33 cellular contexts compared by ENCODE assay signal in the genomic region with DNA sequence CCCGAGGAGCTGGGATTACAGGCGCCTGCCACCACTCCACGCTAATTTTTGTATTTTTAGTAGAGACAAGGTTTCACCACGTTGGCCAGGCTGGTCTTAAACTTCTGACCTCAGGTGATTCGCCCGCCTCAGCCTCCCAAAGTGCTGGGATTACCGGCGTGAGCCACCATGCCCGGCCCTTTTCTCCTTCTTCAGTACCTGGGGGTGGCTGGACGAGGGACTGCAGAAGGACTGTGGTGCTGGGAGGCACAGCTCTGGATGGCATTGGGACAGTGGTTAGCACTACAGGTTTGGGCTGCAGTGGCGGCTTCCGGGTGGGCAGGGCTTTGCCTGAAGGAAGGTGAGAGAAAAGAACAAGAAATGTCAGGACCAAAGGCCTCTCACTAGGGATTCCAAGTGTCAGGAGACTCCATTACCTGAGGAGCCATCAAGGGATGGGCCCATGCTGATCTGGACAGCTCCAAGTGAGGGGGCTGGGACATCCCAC. TPM values are rescaled to one million over a fixed set of nuclear protein-coding genes. Genes with fewer than 3 reads are reported as not detected.
"Had no signal": no experiment of that assay in that cellular context is flagged by ENCODE, and none has a peak within 500 bp of the region (broad histone marks: within the 10 kb centered on the region; RNA-seq: fewer than 3 reads in every experiment).

No MANE protein-coding gene starts in this region.

- H3K27me3 Mint-ChIP-seq: activated CD4-positive, alpha-beta T cell treated with anti-CD3 and anti-CD28 coated beads, Interleukin-2, amount 10 ng/mL, durations not matched to agents 7 days and 5 days; activated CD8-positive, alpha-beta memory T cell treated with anti-CD3 and anti-CD28 coated beads, Interleukin-2, amount 10 ng/mL, durations not matched to agents 7 days and 5 days; activated naive CD4-positive, alpha-beta T cell treated with anti-CD3 and anti-CD28 coated beads, Interleukin-2, amount 10 ng/mL, durations not matched to agents 7 days and 5 days; activated naive CD8-positive, alpha-beta T cell treated with anti-CD3 and anti-CD28 coated beads, Interleukin-2, amount 10 ng/mL, durations not matched to agents 7 days and 5 days; central memory CD8-positive, alpha-beta T cell; effector memory CD8-positive, alpha-beta T cell; T-cell had no signal

- H3K9me3 Mint-ChIP-seq: activated CD4-positive, alpha-beta T cell treated with anti-CD3 and anti-CD28 coated beads, Interleukin-2, amount 10 ng/mL, durations not matched to agents 7 days and 5 days; activated naive CD4-positive, alpha-beta T cell treated with anti-CD3 and anti-CD28 coated beads, Interleukin-2, amount 10 ng/mL, durations not matched to agents 7 days and 5 days; activated naive CD4-positive, alpha-beta T cell treated with anti-CD3 and anti-CD28 coated beads, Interleukin-2, amount 50 U/mL, for 72 hours; activated naive CD8-positive, alpha-beta T cell treated with anti-CD3 and anti-CD28 coated beads, Interleukin-2, amount 10 ng/mL, durations not matched to agents 7 days and 5 days; activated T-helper 1 cell treated with anti-CD3 and anti-CD28 coated beads, Interleukin-12 subunit alpha, Interleukin-12 subunit beta, Interleukin-2, Interleukin-4 antibody, amounts not matched to agents 30 ng/mL and 10 ng/mL and 1 ng/mL, durations not matched to agents 14 hours and 24 hours and 36 hours; central memory CD8-positive, alpha-beta T cell; effector memory CD8-positive, alpha-beta T cell; T-cell had no signal

- H3K4me3 ChIP-seq: ascending aorta, coronary artery, esophagus muscularis mucosa, gastrocnemius medialis, heart left ventricle had no signal

- H3K27me3 ChIP-seq: ascending aorta, brain microvascular endothelial cell, esophagus muscularis mucosa, foreskin keratinocyte, gastrocnemius medialis, heart left ventricle had no signal

- DNase-seq: activated CD4-positive, alpha-beta T cell treated with anti-CD3 and anti-CD28 coated beads for 4 hours; activated CD4-positive, alpha-beta T cell treated with anti-CD3 and anti-CD28 coated beads, Interleukin-2, amount 10 ng/mL, durations not matched to agents 7 days and 5 days; activated CD4-positive, alpha-beta T cell treated with anti-CD3 and anti-CD28 coated beads, Interleukin-2, amount 50 U/mL, for 48 hours; activated CD4-positive, CD25-positive, alpha-beta regulatory T cell; activated CD4-positive, CD25-positive, alpha-beta regulatory T cell treated with anti-CD3 and anti-CD28 coated beads, Interleukin-2, amount 50 U/mL, for 72 hours; activated CD8-positive, alpha-beta memory T cell treated with anti-CD3 and anti-CD28 coated beads, Interleukin-2, amount 10 ng/mL, durations not matched to agents 7 days and 5 days; activated CD8-positive, alpha-beta memory T cell treated with anti-CD3 and anti-CD28 coated beads, Interleukin-2, amount 50 U/mL, for 4 hours; activated CD8-positive, alpha-beta T cell treated with anti-CD3 and anti-CD28 coated beads, Interleukin-2, amount 10 ng/mL, durations not matched to agents 7 days and 5 days; activated gamma-delta T cell; activated naive CD4-positive, alpha-beta T cell; activated naive CD4-positive, alpha-beta T cell treated with anti-CD3 and anti-CD28 coated beads, Interleukin-2, amount 10 ng/mL, durations not matched to agents 7 days and 5 days; activated naive CD8-positive, alpha-beta T cell treated with anti-CD3 and anti-CD28 coated beads, Interleukin-2, amount 10 ng/mL, durations not matched to agents 7 days and 5 days; activated T-cell treated with anti-CD3 and anti-CD28 coated beads, Interleukin-2, amount 50 U/mL, for 1 hour; activated T-cell treated with anti-CD3 and anti-CD28 coated beads, Interleukin-2, amount 50 U/mL, for 48 hours; brain microvascular endothelial cell; dermis blood vessel endothelial cell; effector CD4-positive, alpha-beta T cell; effector memory CD8-positive, alpha-beta T cell; erythroblast; foreskin keratinocyte; gastrocnemius medialis; glutamatergic neuron; SW 1271; T-cell; T-helper 2 cell had no signal

- H3K27ac ChIP-seq: ascending aorta, brain microvascular endothelial cell, coronary artery, foreskin keratinocyte, gastrocnemius medialis, heart left ventricle had no signal

- H3K4me3 Mint-ChIP-seq: activated CD4-positive, alpha-beta T cell treated with anti-CD3 and anti-CD28 coated beads, Interleukin-2, amount 10 ng/mL, durations not matched to agents 7 days and 5 days; activated CD8-positive, alpha-beta memory T cell treated with anti-CD3 and anti-CD28 coated beads, Interleukin-2, amount 10 ng/mL, durations not matched to agents 7 days and 5 days; activated CD8-positive, alpha-beta T cell treated with anti-CD3 and anti-CD28 coated beads, Interleukin-2, amount 10 ng/mL, durations not matched to agents 7 days and 5 days; activated naive CD4-positive, alpha-beta T cell treated with anti-CD3 and anti-CD28 coated beads, Interleukin-2, amount 10 ng/mL, durations not matched to agents 7 days and 5 days; activated naive CD8-positive, alpha-beta T cell treated with anti-CD3 and anti-CD28 coated beads, Interleukin-2, amount 10 ng/mL, durations not matched to agents 7 days and 5 days; activated T-helper 1 cell treated with anti-CD3 and anti-CD28 coated beads, Interleukin-12 subunit alpha, Interleukin-12 subunit beta, Interleukin-2, Interleukin-4 antibody, amounts not matched to agents 30 ng/mL and 10 ng/mL and 1 ng/mL, durations not matched to agents 14 hours and 24 hours and 36 hours; central memory CD8-positive, alpha-beta T cell; effector memory CD8-positive, alpha-beta T cell; T-cell had no signal

- H3K9me3 ChIP-seq: ascending aorta, esophagus muscularis mucosa, gastrocnemius medialis, heart left ventricle had no signal

- ATAC-seq: activated CD8-positive, alpha-beta memory T cell treated with anti-CD3 and anti-CD28 coated beads, Interleukin-2, amount 10 ng/mL, durations not matched to agents 7 days and 5 days; activated CD8-positive, alpha-beta T cell treated with anti-CD3 and anti-CD28 coated beads, Interleukin-2, amount 10 ng/mL, durations not matched to agents 7 days and 5 days; activated naive CD4-positive, alpha-beta T cell treated with anti-CD3 and anti-CD28 coated beads, Interleukin-2, amount 50 U/mL, for 72 hours; effector memory CD8-positive, alpha-beta T cell; foreskin keratinocyte; gastrocnemius medialis; heart left ventricle; T-cell had no signal

- H3K4me1 ChIP-seq: foreskin keratinocyte had no signal

- H3K27ac Mint-ChIP-seq: activated CD4-positive, alpha-beta T cell treated with anti-CD3 and anti-CD28 coated beads, Interleukin-2, amount 10 ng/mL, durations not matched to agents 7 days and 5 days; activated CD8-positive, alpha-beta memory T cell treated with anti-CD3 and anti-CD28 coated beads, Interleukin-2, amount 10 ng/mL, durations not matched to agents 7 days and 5 days; activated CD8-positive, alpha-beta T cell treated with anti-CD3 and anti-CD28 coated beads, Interleukin-2, amount 10 ng/mL, durations not matched to agents 7 days and 5 days; activated naive CD4-positive, alpha-beta T cell treated with anti-CD3 and anti-CD28 coated beads, Interleukin-2, amount 10 ng/mL, durations not matched to agents 7 days and 5 days; activated naive CD4-positive, alpha-beta T cell treated with anti-CD3 and anti-CD28 coated beads, Interleukin-2, amount 50 U/mL, for 72 hours; activated T-helper 1 cell treated with anti-CD3 and anti-CD28 coated beads, Interleukin-12 subunit alpha, Interleukin-12 subunit beta, Interleukin-2, Interleukin-4 antibody, amounts not matched to agents 30 ng/mL and 10 ng/mL and 1 ng/mL, durations not matched to agents 14 hours and 24 hours and 36 hours; T-cell had no signal

RNA-seq across cellular contexts. Expression of a gene that starts 9.5 kb away (rescaled TPM):
- total RNA-seq: ascending aorta had no signal

RNA-seq across cellular contexts. Expression of a gene that starts 31.1 kb away (rescaled TPM):
- total RNA-seq: bronchial epithelial cell, dermis blood vessel endothelial cell had no signal
